Comparison of ENCODE assay signal across 9 cellular contexts in genomic region chr1:112172294-112172882, GRCh38.
DNase-seq lines count a peak whose midpoint lies in the region; ATAC-seq, FAIRE-seq and TF ChIP-seq lines count a peak whose summit lies in the region.
"Had no signal": no experiment of that assay in that cellular context is flagged by ENCODE, and none has a peak within 500 bp of the region (broad histone marks: within the 10 kb centered on the region; RNA-seq: fewer than 3 reads in every experiment).

No MANE protein-coding gene starts in this region.

- no peak for TF ChIP-seq CTCF in RWPE2 (IDR thresholded peaks at IDR 0.05; ENCODE audit: poor library complexity, severe bottlenecking)

- H3K9me3 ChIP-seq in RWPE2 (ENCODE audit: severe bottlenecking) (no peaks in the 10 kb centered on the region), small intestine (ENCODE audit: control insufficient read depth, low read depth) (no peaks in the 10 kb centered on the region)

- peak; percentile 38 for DNase-seq in activated naive CD4-positive, alpha-beta T cell treated with anti-CD3 and anti-CD28 coated beads, Interleukin-2, amount 10 ng/mL, durations not matched to agents 7 days and 5 days
- DNase-seq in activated naive CD4-positive, alpha-beta T cell treated with Interleukin-2 at 50 U/mL for 16 hours, result no peak
- DNase-seq in RWPE2 (ENCODE audit: low spot score) (no peak), foreskin melanocyte (peak; percentile 11), small intestine (peak; percentile 5), NCI-H187 (lab: John Stamatoyannopoulos, UW) (no peak)
- DNase-seq in stimulated activated effector memory CD8-positive, alpha-beta T cell treated with anti-CD3 and anti-CD28 coated beads, Interleukin-12 subunit alpha, Interleukin-12 subunit beta, amount 100 ng/mL, for 72 hours (ENCODE audit: low spot score in 2 of 2), result no peak

- H3K27ac ChIP-seq in RWPE2 (ENCODE audit: poor library complexity, severe bottlenecking) (no peak overlapping the region), small intestine (ENCODE audit: low read depth in 1 of 2, low read length in 1 of 2) (no peak overlapping the region)
- H3K27ac ChIP-seq: C4-2B had no signal

- H3K27ac Mint-ChIP-seq in activated naive CD4-positive, alpha-beta T cell treated with anti-CD3 and anti-CD28 coated beads, Interleukin-2, amount 10 ng/mL, durations not matched to agents 7 days and 5 days, result no peak overlapping the region
- H3K27ac Mint-ChIP-seq in stimulated activated effector memory CD8-positive, alpha-beta T cell treated with anti-CD3 and anti-CD28 coated beads, Interleukin-12 subunit alpha, Interleukin-12 subunit beta, amount 100 ng/mL, for 72 hours, result no peak overlapping the region

- no peaks in the 10 kb centered on the region for H3K36me3 Mint-ChIP-seq in activated naive CD4-positive, alpha-beta T cell treated with anti-CD3 and anti-CD28 coated beads, Interleukin-2, amount 10 ng/mL, durations not matched to agents 7 days and 5 days
- peaks cover 6% of the 10 kb centered on the region for H3K36me3 Mint-ChIP-seq in stimulated activated effector memory CD8-positive, alpha-beta T cell treated with anti-CD3 and anti-CD28 coated beads, Interleukin-12 subunit alpha, Interleukin-12 subunit beta, amount 100 ng/mL, for 72 hours

- H3K36me3 ChIP-seq in RWPE2 (ENCODE audit: low read depth) (no peaks in the 10 kb centered on the region), small intestine (ENCODE audit: control insufficient read depth in 2 of 2, insufficient read depth in 2 of 2, low read length in 2 of 2) (no peaks in the 10 kb centered on the region)

- 13 to 15% (median 14%) methylated on average over 2 of the region's 2 CpGs for WGBS in small intestine, 3 donors

- H3K27me3 Mint-ChIP-seq in activated naive CD4-positive, alpha-beta T cell treated with anti-CD3 and anti-CD28 coated beads, Interleukin-2, amount 10 ng/mL, durations not matched to agents 7 days and 5 days, result no peaks in the 10 kb centered on the region

- no peak for FAIRE-seq in small intestine (lab: Jason Lieb, UNC)

- H3K4me1 Mint-ChIP-seq in activated naive CD4-positive, alpha-beta T cell treated with anti-CD3 and anti-CD28 coated beads, Interleukin-2, amount 10 ng/mL, durations not matched to agents 7 days and 5 days, result no peaks in the 10 kb centered on the region
- H3K4me1 Mint-ChIP-seq in stimulated activated effector memory CD8-positive, alpha-beta T cell treated with anti-CD3 and anti-CD28 coated beads, Interleukin-12 subunit alpha, Interleukin-12 subunit beta, amount 100 ng/mL, for 72 hours, result no peaks in the 10 kb centered on the region

- ATAC-seq in RWPE2 (ENCODE audit: low read depth), result peak; percentile 60; the same call in 2 of the 3 replicates
- ATAC-seq in HG03457 (IDR thresholded peaks at IDR 0.05; ENCODE audit: unreplicated experiment), result no peak
- no peak for ATAC-seq in stimulated activated effector memory CD8-positive, alpha-beta T cell treated with anti-CD3 and anti-CD28 coated beads, Interleukin-12 subunit alpha, Interleukin-12 subunit beta, amount 100 ng/mL, for 72 hours

- CTCF ChIA-PET in activated naive CD4-positive, alpha-beta T cell treated with anti-CD3 and anti-CD28 coated beads, Interleukin-2, amount 10 ng/mL, durations not matched to agents 7 days and 5 days (lab: Charles Lee), result no interaction called here

- H3K9me3 Mint-ChIP-seq in activated naive CD4-positive, alpha-beta T cell treated with anti-CD3 and anti-CD28 coated beads, Interleukin-2, amount 10 ng/mL, durations not matched to agents 7 days and 5 days, result no peaks in the 10 kb centered on the region
- H3K9me3 Mint-ChIP-seq in stimulated activated effector memory CD8-positive, alpha-beta T cell treated with anti-CD3 and anti-CD28 coated beads, Interleukin-12 subunit alpha, Interleukin-12 subunit beta, amount 100 ng/mL, for 72 hours, result peaks cover 2% of the 10 kb centered on the region

- H3K4me3 Mint-ChIP-seq in activated naive CD4-positive, alpha-beta T cell treated with anti-CD3 and anti-CD28 coated beads, Interleukin-2, amount 10 ng/mL, durations not matched to agents 7 days and 5 days, result no peak overlapping the region
- no peak overlapping the region for H3K4me3 Mint-ChIP-seq in stimulated activated effector memory CD8-positive, alpha-beta T cell treated with anti-CD3 and anti-CD28 coated beads, Interleukin-12 subunit alpha, Interleukin-12 subunit beta, amount 100 ng/mL, for 72 hours

- no peaks in the 10 kb centered on the region for H3K27me3 ChIP-seq in RWPE2 (ENCODE audit: insufficient read depth, poor library complexity, severe bottlenecking)
- no peaks in the 10 kb centered on the region for H3K27me3 ChIP-seq in small intestine (ENCODE audit: control insufficient read depth in 2 of 2, insufficient read depth in 2 of 2, low read length in 2 of 2)

- H3K4me3 ChIP-seq in RWPE2 (ENCODE audit: severe bottlenecking), result no peak overlapping the region
- no peak overlapping the region for H3K4me3 ChIP-seq in small intestine (ENCODE audit: low read depth in 1 of 2, low read length in 2 of 2)

- H3K4me1 ChIP-seq in RWPE2 (ENCODE audit: insufficient read depth, poor library complexity, severe bottlenecking) (no peaks in the 10 kb centered on the region), small intestine (ENCODE audit: control insufficient read depth in 2 of 2, insufficient read depth in 1 of 2, low read depth in 1 of 2, low read length in 1 of 2) (no peaks in the 10 kb centered on the region)

Comparison
In these comparisons a context has a peak if more than half of its experiments do, and no peak if none do; other contexts are left out.
1. DNase-seq: peak in activated naive CD4-positive, alpha-beta T cell treated with anti-CD3 and anti-CD28 coated beads, Interleukin-2, amount 10 ng/mL, durations not matched to agents 7 days and 5 days (single experiment), foreskin melanocyte (single experiment) and small intestine (single experiment); none in activated naive CD4-positive, alpha-beta T cell treated with Interleukin-2 at 50 U/mL for 16 hours (single experiment), RWPE2 (single experiment), stimulated activated effector memory CD8-positive, alpha-beta T cell treated with anti-CD3 and anti-CD28 coated beads, Interleukin-12 subunit alpha, Interleukin-12 subunit beta, amount 100 ng/mL, for 72 hours (0 of 2) and NCI-H187 (0 of 2).